Comparison of ENCODE assay signal across 1 cellular context in the genomic region with DNA sequence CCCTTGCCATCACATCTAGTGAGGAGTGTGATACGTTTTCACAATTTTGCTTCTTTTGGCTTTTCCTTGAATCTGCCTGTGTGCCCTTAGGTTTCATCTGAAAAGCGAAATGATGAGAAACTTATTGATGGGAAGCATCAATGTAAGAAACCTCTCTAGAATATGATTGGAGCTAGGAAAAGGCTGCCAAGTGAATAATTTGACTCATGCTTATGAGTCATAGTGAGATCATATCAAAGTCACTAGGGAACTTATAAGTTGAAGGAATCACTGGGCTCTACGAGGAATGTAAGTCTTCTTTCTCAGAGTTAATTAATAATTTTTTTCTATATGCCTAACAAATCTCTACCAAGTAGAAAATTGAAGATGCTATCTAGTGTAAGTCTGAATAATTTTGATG.
TF ChIP-seq lines count a peak whose summit lies in the region.

No MANE protein-coding gene starts in this region.

TF ChIP-seq in HEK293, 187 proteins besides CTCF, POLR2A, EP300 and RAD21 (continued from another document):
- peak; percentile 17 for TF ChIP-seq SETDB1 (IDR thresholded peaks at IDR 0.05; ENCODE audit: insufficient read length, low read length)
- TF ChIP-seq ZNF660 (tag by site-specific recombination; IDR thresholded peaks at IDR 0.05) = peak; percentile 81; the same call in 1 of the 2 replicates
- no peak for TF ChIP-seq ZNF138 (tag by site-specific recombination; IDR thresholded peaks at IDR 0.05; ENCODE audit: borderline replicate concordance)
- TF ChIP-seq, protein P1, sequence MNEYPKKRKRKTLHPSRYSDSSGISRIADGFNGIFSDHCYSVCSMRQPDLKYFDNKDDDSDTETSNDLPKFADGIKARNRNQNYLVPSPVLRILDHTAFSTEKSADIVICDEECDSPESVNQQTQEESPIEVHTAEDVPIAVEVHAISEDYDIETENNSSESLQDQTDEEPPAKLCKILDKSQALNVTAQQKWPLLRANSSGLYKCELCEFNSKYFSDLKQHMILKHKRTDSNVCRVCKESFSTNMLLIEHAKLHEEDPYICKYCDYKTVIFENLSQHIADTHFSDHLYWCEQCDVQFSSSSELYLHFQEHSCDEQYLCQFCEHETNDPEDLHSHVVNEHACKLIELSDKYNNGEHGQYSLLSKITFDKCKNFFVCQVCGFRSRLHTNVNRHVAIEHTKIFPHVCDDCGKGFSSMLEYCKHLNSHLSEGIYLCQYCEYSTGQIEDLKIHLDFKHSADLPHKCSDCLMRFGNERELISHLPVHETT (tag by site-specific recombination; IDR thresholded peaks at IDR 0.05) = 0 out of 2 replicates have a peak, but pooled peaks have one; percentile 15
- TF ChIP-seq, protein P2, sequence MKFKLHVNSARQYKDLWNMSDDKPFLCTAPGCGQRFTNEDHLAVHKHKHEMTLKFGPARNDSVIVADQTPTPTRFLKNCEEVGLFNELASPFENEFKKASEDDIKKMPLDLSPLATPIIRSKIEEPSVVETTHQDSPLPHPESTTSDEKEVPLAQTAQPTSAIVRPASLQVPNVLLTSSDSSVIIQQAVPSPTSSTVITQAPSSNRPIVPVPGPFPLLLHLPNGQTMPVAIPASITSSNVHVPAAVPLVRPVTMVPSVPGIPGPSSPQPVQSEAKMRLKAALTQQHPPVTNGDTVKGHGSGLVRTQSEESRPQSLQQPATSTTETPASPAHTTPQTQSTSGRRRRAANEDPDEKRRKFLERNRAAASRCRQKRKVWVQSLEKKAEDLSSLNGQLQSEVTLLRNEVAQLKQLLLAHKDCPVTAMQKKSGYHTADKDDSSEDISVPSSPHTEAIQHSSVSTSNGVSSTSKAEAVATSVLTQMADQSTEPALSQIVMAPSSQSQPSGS (tag by site-specific recombination; IDR thresholded peaks at IDR 0.05; ENCODE audit: low read depth) = 0 out of 2 replicates have a peak, but pooled peaks have one; percentile 21
- TF ChIP-seq IKZF3 (tag by site-specific recombination; IDR thresholded peaks at IDR 0.05) = 0 out of 2 replicates have a peak, but pooled peaks have one; percentile 19
- TF ChIP-seq MYNN (tag by site-specific recombination; IDR thresholded peaks at IDR 0.05; ENCODE audit: borderline replicate concordance) = peak; percentile 89
- peak; percentile 58; the same call in 1 of the 2 replicates for TF ChIP-seq ZEB2 (tag by site-specific recombination; IDR thresholded peaks at IDR 0.05)
- TF ChIP-seq ZBTB17 (tag by site-specific recombination; IDR thresholded peaks at IDR 0.05) = 0 out of 2 replicates have a peak, but pooled peaks have one; percentile 12
- TF ChIP-seq, protein P3, sequence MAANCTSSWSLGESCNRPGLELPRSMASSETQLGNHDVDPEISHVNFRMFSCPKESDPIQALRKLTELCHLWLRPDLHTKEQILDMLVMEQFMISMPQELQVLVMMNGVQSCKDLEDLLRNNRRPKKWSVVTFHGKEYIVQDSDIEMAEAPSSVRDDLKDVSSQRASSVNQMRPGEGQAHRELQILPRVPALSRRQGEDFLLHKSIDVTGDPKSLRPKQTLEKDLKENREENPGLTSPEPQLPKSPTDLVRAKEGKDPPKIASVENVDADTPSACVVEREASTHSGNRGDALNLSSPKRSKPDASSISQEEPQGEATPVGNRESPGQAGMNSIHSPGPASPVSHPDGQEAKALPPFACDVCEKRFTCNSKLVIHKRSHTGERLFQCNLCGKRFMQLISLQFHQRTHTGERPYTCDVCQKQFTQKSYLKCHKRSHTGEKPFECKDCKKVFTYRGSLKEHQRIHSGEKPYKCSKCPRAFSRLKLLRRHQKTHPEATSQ (tag by site-specific recombination; IDR thresholded peaks at IDR 0.05) = no peak
- TF ChIP-seq SP7 (tag by site-specific recombination; IDR thresholded peaks at IDR 0.05) = peak; percentile 39; the same call in 1 of the 2 replicates
- peak; percentile 89 for TF ChIP-seq ZNF629 (tag by site-specific recombination; IDR thresholded peaks at IDR 0.05)
- peak; percentile 65 for TF ChIP-seq ZNF366 (tag by site-specific recombination; conservative IDR thresholded peaks at IDR 0.05)
- TF ChIP-seq INSM2 (tag by site-specific recombination; IDR thresholded peaks at IDR 0.05) = 0 out of 2 replicates have a peak, but pooled peaks have one; percentile 45
- no peak for TF ChIP-seq ZBTB44 (tag by site-specific recombination; IDR thresholded peaks at IDR 0.05)
- peak; percentile 91 for TF ChIP-seq PRDM1 (tag by site-specific recombination; IDR thresholded peaks at IDR 0.05)
- 0 out of 2 replicates have a peak, but pooled peaks have one; percentile 15 for TF ChIP-seq ZNF335 (tag by site-specific recombination; conservative IDR thresholded peaks at IDR 0.05)
- TF ChIP-seq, protein P4, sequence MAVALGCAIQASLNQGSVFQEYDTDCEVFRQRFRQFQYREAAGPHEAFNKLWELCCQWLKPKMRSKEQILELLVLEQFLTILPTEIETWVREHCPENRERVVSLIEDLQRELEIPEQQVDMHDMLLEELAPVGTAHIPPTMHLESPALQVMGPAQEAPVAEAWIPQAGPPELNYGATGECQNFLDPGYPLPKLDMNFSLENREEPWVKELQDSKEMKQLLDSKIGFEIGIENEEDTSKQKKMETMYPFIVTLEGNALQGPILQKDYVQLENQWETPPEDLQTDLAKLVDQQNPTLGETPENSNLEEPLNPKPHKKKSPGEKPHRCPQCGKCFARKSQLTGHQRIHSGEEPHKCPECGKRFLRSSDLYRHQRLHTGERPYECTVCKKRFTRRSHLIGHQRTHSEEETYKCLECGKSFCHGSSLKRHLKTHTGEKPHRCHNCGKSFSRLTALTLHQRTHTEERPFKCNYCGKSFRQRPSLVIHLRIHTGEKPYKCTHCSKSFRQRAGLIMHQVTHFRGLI (tag by site-specific recombination; IDR thresholded peaks at IDR 0.05) = no peak
- no peak for TF ChIP-seq ZNF664 (tag by site-specific recombination; IDR thresholded peaks at IDR 0.05)
- TF ChIP-seq ZNF404 (tag by site-specific recombination; IDR thresholded peaks at IDR 0.05) = no peak
- 0 out of 2 replicates have a peak, but pooled peaks have one; percentile 20 for TF ChIP-seq ZNF394 (tag by site-specific recombination; IDR thresholded peaks at IDR 0.05; ENCODE audit: borderline replicate concordance)
